Comparison of ENCODE assay signal across 19 cellular contexts in genomic region chr14:20857207-20857606, GRCh38. TPM values are rescaled to one million over a fixed set of nuclear protein-coding genes. Genes with fewer than 3 reads are reported as not detected.
DNase-seq lines count a peak whose midpoint lies in the region; ATAC-seq and TF ChIP-seq lines count a peak whose summit lies in the region.
"Had no signal": no experiment of that assay in that cellular context is flagged by ENCODE, and none has a peak within 500 bp of the region (broad histone marks: within the 10 kb centered on the region; RNA-seq: fewer than 3 reads in every experiment).

No MANE protein-coding gene starts in this region.

- ATAC-seq in HCT116, result no peak
- ATAC-seq in PC-3, result no peak
- no peak for ATAC-seq in HG03139 (IDR thresholded peaks at IDR 0.05; ENCODE audit: unreplicated experiment)
- ATAC-seq in HG02981 (IDR thresholded peaks at IDR 0.05; ENCODE audit: unreplicated experiment), result no peak
- ATAC-seq in GM18498 (IDR thresholded peaks at IDR 0.05; ENCODE audit: unreplicated experiment), result no peak

- H2AK5ac ChIP-seq in mesendoderm (ENCODE audit: low read length), result no peak overlapping the region

- H3K79me2 ChIP-seq in HCT116 (ENCODE audit: insufficient read depth, low read length), result no peaks in the 10 kb centered on the region
- H3K79me2 ChIP-seq in PC-3 (ENCODE audit: low read length), result no peaks in the 10 kb centered on the region
- H3K79me2 ChIP-seq in mesendoderm (ENCODE audit: control insufficient read depth, insufficient read depth, low read length), result no peaks in the 10 kb centered on the region

- no peak overlapping the region for H3K9ac ChIP-seq in HCT116 (ENCODE audit: low read length)
- no peak overlapping the region for H3K9ac ChIP-seq in PC-3 (ENCODE audit: low read length)
- peak overlapping the region; percentile 37 for H3K9ac ChIP-seq in mesendoderm (ENCODE audit: low read length)

- H3K27ac ChIP-seq in HCT116 (ENCODE audit: low read depth, low read length) (no peak overlapping the region), PC-3 (ENCODE audit: low read length) (no peak overlapping the region), mesendoderm (ENCODE audit: low read depth, low read length) (no peak overlapping the region), prostate gland (no peak overlapping the region)
- H3K27ac ChIP-seq: HL-60, RWPE1 had no signal

- no peaks in the 10 kb centered on the region for H3K79me1 ChIP-seq in mesendoderm (ENCODE audit: low read length)

- H3K4me3 ChIP-seq in HCT116 (replicated peaks in 1 of 2; ENCODE audit: low read depth in 1 of 2, low read length in 2 of 2) (no peak overlapping the region), PC-3 (ENCODE audit: low read length) (no peak overlapping the region), mesendoderm (ENCODE audit: low read length) (no peak overlapping the region), prostate gland (no peak overlapping the region)
- H3K4me3 ChIP-seq: GM12878 had no signal

- H2BK120ac ChIP-seq in mesendoderm (ENCODE audit: low read depth, low read length), result no peak overlapping the region

- H3K27me3 ChIP-seq in HCT116 (ENCODE audit: insufficient read depth, low read length), result peaks cover 16% of the 10 kb centered on the region; the same call in 1 of the 2 replicates
- H3K27me3 ChIP-seq in PC-3 (ENCODE audit: low read length), result peaks cover 16% of the 10 kb centered on the region
- H3K27me3 ChIP-seq in mesendoderm (ENCODE audit: insufficient read depth, low read length, poor library complexity), result no peaks in the 10 kb centered on the region
- H3K27me3 ChIP-seq in prostate gland (replicated peaks; ENCODE audit: insufficient read depth), result no peaks in the 10 kb centered on the region

- intact Hi-C loops in HCT116 (cut with micrococcal nuclease), result loop anchor here (1.0 to 10.0 kb wide), 3 partner anchors 114 to 248 kb away; partner anchors contain the start of gene TMEM253
- intact Hi-C loops in PC-3 (cut with micrococcal nuclease), result loop anchor here (1.0 to 5.0 kb wide), 2 partner anchors 114 to 185 kb away; partner anchors contain the start of gene RNASE7
- intact Hi-C loops in prostate gland (cut with DNase I), result loop anchor here (5.0 to 10.0 kb wide), 3 partner anchors 115 to 188 kb away; partner anchors contain the start of gene RNASE7

- no peak for TF ChIP-seq POLR2A in HCT116 (IDR thresholded peaks at IDR 0.05; ENCODE audit: borderline replicate concordance, extremely low read depth, insufficient read depth, insufficient read length)
- TF ChIP-seq POLR2A in prostate gland (IDR thresholded peaks at IDR 0.05), result no peak

- no peak overlapping the region for H2BK5ac ChIP-seq in mesendoderm (ENCODE audit: low read length)

- TF ChIP-seq CTCF in HCT116 (IDR thresholded peaks at IDR 0.05 in 2 of 3, conservative IDR thresholded peaks at IDR 0.05 in 1 of 3; ENCODE audit: borderline replicate concordance in 1 of 3, insufficient read depth in 1 of 3, low read depth in 2 of 3, low read length in 2 of 3), result no peak
- no peak for TF ChIP-seq CTCF in PC-3 (conservative IDR thresholded peaks at IDR 0.05; ENCODE audit: low read depth, low read length)
- no peak for TF ChIP-seq CTCF in prostate gland (IDR thresholded peaks at IDR 0.05)

- no peak overlapping the region for H3K23ac ChIP-seq in mesendoderm (ENCODE audit: low read length)

- no peak overlapping the region for H2BK15ac ChIP-seq in mesendoderm (replicated peaks; ENCODE audit: low read depth)

- H4K8ac ChIP-seq in mesendoderm (ENCODE audit: low read depth, low read length), result no peak overlapping the region

- BruUV-seq in HCT116 (replicated peaks; lab: Mats Ljungman, UMichigan) (no TSS peak), PC-3 (replicated peaks; lab: Mats Ljungman, UMichigan) (no TSS peak)

- H2AFZ ChIP-seq in HCT116 (ENCODE audit: low read depth, low read length, poor library complexity, severe bottlenecking) (no peak overlapping the region), PC-3 (ENCODE audit: low read length) (no peak overlapping the region)

- H3K4ac ChIP-seq in mesendoderm (ENCODE audit: low read depth, low read length), result no peak overlapping the region

- H4K5ac ChIP-seq in mesendoderm (ENCODE audit: low read length), result no peak overlapping the region

- H4K20me1 ChIP-seq in HCT116 (ENCODE audit: insufficient read depth) (no peaks in the 10 kb centered on the region), PC-3 (ENCODE audit: low read length) (no peaks in the 10 kb centered on the region)

- H3K4me2 ChIP-seq in HCT116 (ENCODE audit: low read length) (peak overlapping the region; percentile 19; the same call in 1 of the 2 replicates), PC-3 (ENCODE audit: low read length) (peak overlapping the region; percentile 29), mesendoderm (ENCODE audit: low read length) (no peak overlapping the region)

- no peak overlapping the region for H3K18ac ChIP-seq in mesendoderm (ENCODE audit: low read length)

- DNase-seq in HCT116 (ENCODE audit: low read depth, low spot score) (no peak), PC-3 (no peak), mesendoderm (no peak), prostate gland (ENCODE audit: low spot score) (no peak)
- DNase-seq: COR-L47, NCI-H187 treated with DMSO at 0.1 percent for 48 hours had no signal

- H3K56ac ChIP-seq in mesendoderm (ENCODE audit: low read length), result peak overlapping the region; percentile 54

- no peaks in the 10 kb centered on the region for H3F3A ChIP-seq in PC-3 (ENCODE audit: low read length, unreplicated experiment)

- POLR2A ChIA-PET in HCT116 (lab: Charles Lee), result interaction anchor here (1.0 to 2.8 kb wide), 2 partner anchors 16 to 20 kb away, joined by 4 to 10 read pairs; no protein-coding TSS in a partner anchor
- POLR2A ChIA-PET in PC-3 (lab: Charles Lee; ENCODE audit: unreplicated experiment), result no interaction called here

- H3K4me1 ChIP-seq in HCT116 (ENCODE audit: control insufficient read depth in 1 of 2, insufficient read depth in 2 of 2, low read length in 2 of 2) (peaks cover 3 to 5% of the 10 kb centered on the region in 2 experiments; a peak in 2 of 4 replicates), PC-3 (ENCODE audit: insufficient read depth, low read length) (peaks cover 21% of the 10 kb centered on the region), mesendoderm (ENCODE audit: control insufficient read depth, low read depth, low read length) (peaks cover 3% of the 10 kb centered on the region), prostate gland (replicated peaks) (no peaks in the 10 kb centered on the region)

- CTCF ChIA-PET in HCT116 (lab: Charles Lee), result interaction anchor here (0.6 to 3.3 kb wide), 31 partner anchors 8 to 248 kb away, joined by 3 to 38 read pairs (median 4); partner anchors contain the start of genes RNASE6 and SLC39A2
- CTCF ChIA-PET in PC-3 (lab: Charles Lee), result interaction anchor here (0.6 to 2.4 kb wide), 6 partner anchors 8 to 114 kb away, joined by 3 to 11 read pairs (median 5); no protein-coding TSS in a partner anchor

- RAD21 ChIA-PET in HCT116 (lab: Charles Lee; ENCODE audit: low non-redundant PET in 1 of 2, low total read pairs in 2 of 2, uncharacterized antibody in 2 of 2, unreplicated experiment in 2 of 2), result interaction anchor here (0.6 to 0.9 kb wide), 3 partner anchors 10 to 114 kb away, joined by 3 read pairs; no protein-coding TSS in a partner anchor

- no peaks in the 10 kb centered on the region for H3K36me3 ChIP-seq in HCT116 (ENCODE audit: control insufficient read depth in 1 of 2, insufficient read depth in 2 of 2, low read length in 2 of 2)
- H3K36me3 ChIP-seq in PC-3 (ENCODE audit: low read depth, low read length), result no peaks in the 10 kb centered on the region
- H3K36me3 ChIP-seq in mesendoderm (ENCODE audit: control insufficient read depth, insufficient read depth, low read length), result no peaks in the 10 kb centered on the region
- H3K36me3 ChIP-seq in prostate gland, result no peaks in the 10 kb centered on the region

- TF ChIP-seq RAD21 in HCT116 (IDR thresholded peaks at IDR 0.05; ENCODE audit: low read depth), result no peak

- H3K9me3 ChIP-seq in HCT116 (ENCODE audit: control insufficient read depth in 1 of 2, insufficient read depth in 1 of 2, low read depth in 1 of 2, low read length in 2 of 2), result no peaks in the 10 kb centered on the region
- H3K9me3 ChIP-seq in PC-3 (ENCODE audit: low read length), result no peaks in the 10 kb centered on the region
- no peaks in the 10 kb centered on the region for H3K9me3 ChIP-seq in prostate gland

- H3K9me2 ChIP-seq in HCT116 (ENCODE audit: insufficient read depth) (no peaks in the 10 kb centered on the region), PC-3 (replicated peaks; ENCODE audit: low read length) (no peaks in the 10 kb centered on the region)

TF ChIP-seq in HCT116, 20 proteins besides CTCF, POLR2A, EP300 and RAD21 (continues in another document):
- TF ChIP-seq MAX (IDR thresholded peaks at IDR 0.05) (no peak), TCF7L2 (IDR thresholded peaks at IDR 0.05; ENCODE audit: borderline replicate concordance, extremely low read depth, insufficient read depth, insufficient read length) (no peak), CBX3 (IDR thresholded peaks at IDR 0.05; ENCODE audit: low read depth) (no peak), ELF1 (IDR thresholded peaks at IDR 0.05; ENCODE audit: borderline replicate concordance, low read depth) (no peak)

RNA-seq across cellular contexts. Expression of gene RNASE3, which starts 34.0 kb away (rescaled TPM):
- total RNA-seq in HCT116 (2021; ENCODE audit: unreplicated experiment) (not detected), PC-3 (2014; rRNA removed) (not detected in 2 replicates), prostate gland (not detected)
- not detected in 2 replicates for polyA plus RNA-seq in HCT116 (2012)
- not detected for polyA plus RNA-seq in mesendoderm (2013, experiment 1 of 2)
- polyA plus RNA-seq in mesendoderm (2013, experiment 2 of 2), result not detected
- total RNA-seq: A673; CD4-positive, alpha-beta memory T cell; GM12878; H4; M059J; SK-MEL-5; T-cell had no signal
- polyA plus RNA-seq: CD4-positive, alpha-beta memory T cell; GM12878; IgD-negative memory B cell had no signal

RNA-seq across cellular contexts. Expression of gene RNASE1, which starts 54.6 kb away (rescaled TPM):
- 3.3 TPM for total RNA-seq in HCT116 (2021; ENCODE audit: unreplicated experiment)
- 5.9 and 6.2 TPM in 2 replicates for polyA plus RNA-seq in HCT116 (2012)
- 0.23 and 0.51 TPM in 2 replicates for total RNA-seq in PC-3 (2014; rRNA removed)
- 0.55 TPM for polyA plus RNA-seq in mesendoderm (2013, experiment 1 of 2)
- 0.69 TPM for polyA plus RNA-seq in mesendoderm (2013, experiment 2 of 2)
- 1,000 to 10,000 TPM in 1 of 2 donors, 10 to 100 TPM in 1; 30.1 to 3,158 TPM for total RNA-seq in prostate gland
- total RNA-seq: A673 had no signal
- polyA plus RNA-seq: CD4-positive, alpha-beta memory T cell; IgD-negative memory B cell had no signal
